In genomic region chrX:86039625-86040568, GRCh38 we compare ENCODE assay signal across 1 cellular context.
TF ChIP-seq lines count a peak whose summit lies in the region.

No MANE protein-coding gene starts in this region.

TF ChIP-seq in GM23338, 12 proteins besides CTCF, POLR2A, EP300 and RAD21 (continued from another document):
- TF ChIP-seq, protein P1, sequence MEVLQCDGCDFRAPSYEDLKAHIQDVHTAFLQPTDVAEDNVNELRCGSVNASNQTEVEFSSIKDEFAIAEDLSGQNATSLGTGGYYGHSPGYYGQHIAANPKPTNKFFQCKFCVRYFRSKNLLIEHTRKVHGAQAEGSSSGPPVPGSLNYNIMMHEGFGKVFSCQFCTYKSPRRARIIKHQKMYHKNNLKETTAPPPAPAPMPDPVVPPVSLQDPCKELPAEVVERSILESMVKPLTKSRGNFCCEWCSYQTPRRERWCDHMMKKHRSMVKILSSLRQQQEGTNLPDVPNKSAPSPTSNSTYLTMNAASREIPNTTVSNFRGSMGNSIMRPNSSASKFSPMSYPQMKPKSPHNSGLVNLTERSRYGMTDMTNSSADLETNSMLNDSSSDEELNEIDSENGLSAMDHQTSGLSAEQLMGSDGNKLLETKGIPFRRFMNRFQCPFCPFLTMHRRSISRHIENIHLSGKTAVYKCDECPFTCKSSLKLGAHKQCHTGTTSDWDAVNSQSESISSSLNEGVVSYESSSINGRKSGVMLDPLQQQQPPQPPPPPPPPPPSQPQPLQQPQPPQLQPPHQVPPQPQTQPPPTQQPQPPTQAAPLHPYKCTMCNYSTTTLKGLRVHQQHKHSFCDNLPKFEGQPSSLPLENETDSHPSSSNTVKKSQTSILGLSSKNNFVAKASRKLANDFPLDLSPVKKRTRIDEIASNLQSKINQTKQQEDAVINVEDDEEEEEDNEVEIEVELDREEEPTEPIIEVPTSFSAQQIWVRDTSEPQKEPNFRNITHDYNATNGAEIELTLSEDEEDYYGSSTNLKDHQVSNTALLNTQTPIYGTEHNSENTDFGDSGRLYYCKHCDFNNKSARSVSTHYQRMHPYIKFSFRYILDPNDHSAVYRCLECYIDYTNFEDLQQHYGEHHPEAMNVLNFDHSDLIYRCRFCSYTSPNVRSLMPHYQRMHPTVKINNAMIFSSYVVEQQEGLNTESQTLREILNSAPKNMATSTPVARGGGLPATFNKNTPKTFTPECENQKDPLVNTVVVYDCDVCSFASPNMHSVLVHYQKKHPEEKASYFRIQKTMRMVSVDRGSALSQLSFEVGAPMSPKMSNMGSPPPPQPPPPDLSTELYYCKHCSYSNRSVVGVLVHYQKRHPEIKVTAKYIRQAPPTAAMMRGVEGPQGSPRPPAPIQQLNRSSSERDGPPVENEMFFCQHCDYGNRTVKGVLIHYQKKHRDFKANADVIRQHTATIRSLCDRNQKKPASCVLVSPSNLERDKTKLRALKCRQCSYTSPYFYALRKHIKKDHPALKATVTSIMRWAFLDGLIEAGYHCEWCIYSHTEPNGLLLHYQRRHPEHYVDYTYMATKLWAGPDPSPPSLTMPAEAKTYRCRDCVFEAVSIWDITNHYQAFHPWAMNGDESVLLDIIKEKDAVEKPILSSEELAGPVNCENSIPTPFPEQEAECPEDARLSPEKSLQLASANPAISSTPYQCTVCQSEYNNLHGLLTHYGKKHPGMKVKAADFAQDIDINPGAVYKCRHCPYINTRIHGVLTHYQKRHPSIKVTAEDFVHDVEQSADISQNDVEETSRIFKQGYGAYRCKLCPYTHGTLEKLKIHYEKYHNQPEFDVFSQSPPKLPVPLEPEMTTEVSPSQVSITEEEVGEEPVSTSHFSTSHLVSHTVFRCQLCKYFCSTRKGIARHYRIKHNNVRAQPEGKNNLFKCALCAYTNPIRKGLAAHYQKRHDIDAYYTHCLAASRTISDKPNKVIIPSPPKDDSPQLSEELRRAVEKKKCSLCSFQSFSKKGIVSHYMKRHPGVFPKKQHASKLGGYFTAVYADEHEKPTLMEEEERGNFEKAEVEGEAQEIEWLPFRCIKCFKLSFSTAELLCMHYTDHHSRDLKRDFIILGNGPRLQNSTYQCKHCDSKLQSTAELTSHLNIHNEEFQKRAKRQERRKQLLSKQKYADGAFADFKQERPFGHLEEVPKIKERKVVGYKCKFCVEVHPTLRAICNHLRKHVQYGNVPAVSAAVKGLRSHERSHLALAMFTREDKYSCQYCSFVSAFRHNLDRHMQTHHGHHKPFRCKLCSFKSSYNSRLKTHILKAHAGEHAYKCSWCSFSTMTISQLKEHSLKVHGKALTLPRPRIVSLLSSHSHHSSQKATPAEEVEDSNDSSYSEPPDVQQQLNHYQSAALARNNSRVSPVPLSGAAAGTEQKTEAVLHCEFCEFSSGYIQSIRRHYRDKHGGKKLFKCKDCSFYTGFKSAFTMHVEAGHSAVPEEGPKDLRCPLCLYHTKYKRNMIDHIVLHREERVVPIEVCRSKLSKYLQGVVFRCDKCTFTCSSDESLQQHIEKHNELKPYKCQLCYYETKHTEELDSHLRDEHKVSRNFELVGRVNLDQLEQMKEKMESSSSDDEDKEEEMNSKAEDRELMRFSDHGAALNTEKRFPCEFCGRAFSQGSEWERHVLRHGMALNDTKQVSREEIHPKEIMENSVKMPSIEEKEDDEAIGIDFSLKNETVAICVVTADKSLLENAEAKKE (CRISPR knock-in tag; IDR thresholded peaks at IDR 0.05) = no peak
- no peak for TF ChIP-seq POLR2AphosphoS5 (IDR thresholded peaks at IDR 0.05; ENCODE audit: low read depth)
- no peak for TF ChIP-seq REST (IDR thresholded peaks at IDR 0.05; ENCODE audit: unreplicated experiment)
- no peak for TF ChIP-seq NANOG (IDR thresholded peaks at IDR 0.05; ENCODE audit: borderline replicate concordance)
- TF ChIP-seq JUNB (IDR thresholded peaks at IDR 0.05; ENCODE audit: unreplicated experiment) = no peak
- no peak for TF ChIP-seq EZH2phosphoT487 (IDR thresholded peaks at IDR 0.05; ENCODE audit: unreplicated experiment)
- TF ChIP-seq, protein P2, sequence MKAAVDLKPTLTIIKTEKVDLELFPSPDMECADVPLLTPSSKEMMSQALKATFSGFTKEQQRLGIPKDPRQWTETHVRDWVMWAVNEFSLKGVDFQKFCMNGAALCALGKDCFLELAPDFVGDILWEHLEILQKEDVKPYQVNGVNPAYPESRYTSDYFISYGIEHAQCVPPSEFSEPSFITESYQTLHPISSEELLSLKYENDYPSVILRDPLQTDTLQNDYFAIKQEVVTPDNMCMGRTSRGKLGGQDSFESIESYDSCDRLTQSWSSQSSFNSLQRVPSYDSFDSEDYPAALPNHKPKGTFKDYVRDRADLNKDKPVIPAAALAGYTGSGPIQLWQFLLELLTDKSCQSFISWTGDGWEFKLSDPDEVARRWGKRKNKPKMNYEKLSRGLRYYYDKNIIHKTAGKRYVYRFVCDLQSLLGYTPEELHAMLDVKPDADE (IDR thresholded peaks at IDR 0.05) = no peak
- no peak for TF ChIP-seq EZH2 (IDR thresholded peaks at IDR 0.05; ENCODE audit: low read depth, unreplicated experiment)
- TF ChIP-seq STAT1 (IDR thresholded peaks at IDR 0.05; ENCODE audit: unreplicated experiment) = no peak
TF ChIP-seq in GM23338: peak in this region for 0.
